8 cellular contexts compared by ENCODE assay signal in genomic region chr7:55526770-55527169, GRCh38. TPM values are rescaled to one million over a fixed set of nuclear protein-coding genes. Genes with fewer than 3 reads are reported as not detected.
DNase-seq lines count a peak whose midpoint lies in the region; ATAC-seq and TF ChIP-seq lines count a peak whose summit lies in the region.

No MANE protein-coding gene starts in this region.

- TF ChIP-seq CTCF in DND-41 (IDR thresholded peaks at IDR 0.05; ENCODE audit: borderline replicate concordance, extremely low read depth, low read length, poor library complexity, severe bottlenecking): no peak

- no peak overlapping the region for H3K4me3 Mint-ChIP-seq in T-helper 2 cell treated with Interferon-gamma antibody and Interleukin-4, amounts not matched to agents 5 μg/mL and 100 μg/mL, for 36 hours

- H3K4me1 ChIP-seq in DND-41 (ENCODE audit: insufficient read depth, low read length): peaks cover 9% of the 10 kb centered on the region

- H3K9ac ChIP-seq in DND-41 (ENCODE audit: low read depth, low read length): no peak overlapping the region

- H3K4me1 Mint-ChIP-seq in T-helper 2 cell treated with Interferon-gamma antibody and Interleukin-4, amounts not matched to agents 5 μg/mL and 100 μg/mL, for 36 hours (ENCODE audit: low read depth): peaks cover 11% of the 10 kb centered on the region

- peaks cover 99% of the 10 kb centered on the region for H3K79me2 ChIP-seq in DND-41 (ENCODE audit: insufficient read depth, low read length)

- H3K4me2 ChIP-seq in DND-41 (ENCODE audit: insufficient read depth, low read length): no peak overlapping the region

- H3K36me3 ChIP-seq in DND-41 (ENCODE audit: insufficient read depth, low read length) (no peaks in the 10 kb centered on the region), H7 (replicated peaks; ENCODE audit: control insufficient read depth, insufficient read depth, low read length) (no peaks in the 10 kb centered on the region; the same call in 1 of the 2 replicates)

- H2AFZ ChIP-seq in DND-41 (ENCODE audit: low read depth, low read length): no peak overlapping the region

- H3K27ac ChIP-seq in DND-41 (ENCODE audit: low read length): no peak overlapping the region

- H3K27me3 ChIP-seq in DND-41 (ENCODE audit: insufficient read depth, low read length, poor library complexity) (no peaks in the 10 kb centered on the region), H7 (ENCODE audit: control insufficient read depth, insufficient read depth, low read length) (no peaks in the 10 kb centered on the region)

- DNase-seq in DND-41 (peak; percentile 13), H7 (peak; percentile 72), NCI-H2081 (lab: John Stamatoyannopoulos, UW) (peak; percentile 72 to 87), head of caudate nucleus (peak in 35 of 42 donors; percentile 24 to 71 (median 49)), D341Med (ENCODE audit: low spot score) (no peak), AG08395 (ENCODE audit: low spot score) (no peak), SHP77 treated with DMSO at 0.1 percent for 48 hours (lab: John Stamatoyannopoulos, UW) (no peak)
- no peak for DNase-seq in T-helper 2 cell treated with Interferon-gamma antibody and Interleukin-4, amounts not matched to agents 5 μg/mL and 100 μg/mL, for 36 hours (ENCODE audit: low spot score)

- no peaks in the 10 kb centered on the region for H3K9me3 ChIP-seq in DND-41 (ENCODE audit: insufficient read depth, low read length, severe bottlenecking)

- H3K27me3 Mint-ChIP-seq in T-helper 2 cell treated with Interferon-gamma antibody and Interleukin-4, amounts not matched to agents 5 μg/mL and 100 μg/mL, for 36 hours (ENCODE audit: low read depth): no peaks in the 10 kb centered on the region

- no peak overlapping the region for H3K27ac Mint-ChIP-seq in T-helper 2 cell treated with Interferon-gamma antibody and Interleukin-4, amounts not matched to agents 5 μg/mL and 100 μg/mL, for 36 hours

- H4K20me1 ChIP-seq in DND-41 (ENCODE audit: insufficient read depth, low read length): peaks cover 74% of the 10 kb centered on the region

- peak; percentile 71; the same call in 2 of the 3 replicates for ATAC-seq in DND-41 (ENCODE audit: insufficient read depth, low read depth)

- H3K9me3 Mint-ChIP-seq in T-helper 2 cell treated with Interferon-gamma antibody and Interleukin-4, amounts not matched to agents 5 μg/mL and 100 μg/mL, for 36 hours: no peaks in the 10 kb centered on the region

- H3K4me3 ChIP-seq in DND-41 (ENCODE audit: low read depth in 1 of 2, low read length in 2 of 2) (no peak overlapping the region), H7 (ENCODE audit: insufficient read depth, low read depth, low read length) (no peak overlapping the region)

- intact Hi-C loops in head of caudate nucleus (cut with DNase I): no loop called here

- peaks cover 12% of the 10 kb centered on the region for H3K36me3 Mint-ChIP-seq in T-helper 2 cell treated with Interferon-gamma antibody and Interleukin-4, amounts not matched to agents 5 μg/mL and 100 μg/mL, for 36 hours (ENCODE audit: low read depth)

RNA-seq across cellular contexts. Expression of gene VOPP1, which starts 45.5 kb away (rescaled TPM):
- total RNA-seq in H7 (2014; rRNA removed; shearing (Covaris generic)): 87.1 and 103 TPM in 2 replicates

Comparison
In these comparisons a context has a peak if more than half of its experiments do, and no peak if none do; other contexts are left out.
1. DNase-seq: peak in DND-41 (single experiment), H7 (single experiment), NCI-H2081 (2 of 2) and head of caudate nucleus (35 of 42); none in T-helper 2 cell treated with Interferon-gamma antibody and Interleukin-4, amounts not matched to agents 5 μg/mL and 100 μg/mL, for 36 hours (single experiment), D341Med (single experiment), AG08395 (single experiment) and SHP77 treated with DMSO at 0.1 percent for 48 hours (single experiment).